1 cellular context compared by ENCODE assay signal in genomic region chr17:21287703-21288449, GRCh38.
A peak's percentile ranks its signal among the peaks of the same experiment; 100 is the strongest.
TF ChIP-seq lines count a peak whose summit lies in the region.

No MANE protein-coding gene starts in this region.

TF ChIP-seq in HEK293, 187 proteins besides CTCF, POLR2A, EP300 and RAD21 (continued from another document and continues in another):
- no peak for TF ChIP-seq ZNF211 (tag by site-specific recombination; IDR thresholded peaks at IDR 0.05; ENCODE audit: low read depth)
- TF ChIP-seq EGR2 (tag by site-specific recombination; IDR thresholded peaks at IDR 0.05; ENCODE audit: low read depth) = 0 out of 2 replicates have a peak, but pooled peaks have one; percentile 41
- no peak for TF ChIP-seq ZBTB7A (tag by site-specific recombination; IDR thresholded peaks at IDR 0.05; ENCODE audit: low read depth)
- no peak for TF ChIP-seq ZNF16 (tag by site-specific recombination; IDR thresholded peaks at IDR 0.05; ENCODE audit: low read depth)
- TF ChIP-seq ZNF548 (tag by site-specific recombination; IDR thresholded peaks at IDR 0.05) = no peak
- TF ChIP-seq ZNF112 (tag by site-specific recombination; IDR thresholded peaks at IDR 0.05) = no peak
- TF ChIP-seq ZNF610 (tag by site-specific recombination; IDR thresholded peaks at IDR 0.05; ENCODE audit: borderline replicate concordance) = no peak
- TF ChIP-seq HOXC10 (CRISPR knock-in tag; IDR thresholded peaks at IDR 0.05) = no peak
- peak; percentile 65; the same call in 1 of the 2 replicates for TF ChIP-seq KLF8 (tag by site-specific recombination; IDR thresholded peaks at IDR 0.05)
- TF ChIP-seq PRDM1 (tag by site-specific recombination; IDR thresholded peaks at IDR 0.05) = no peak
- peak; percentile 45; the same call in 1 of the 2 replicates for TF ChIP-seq SCRT2 (tag by site-specific recombination; IDR thresholded peaks at IDR 0.05)
- TF ChIP-seq ZNF555 (tag by site-specific recombination; conservative IDR thresholded peaks at IDR 0.05) = no peak
- no peak for TF ChIP-seq ZNF26 (tag by site-specific recombination; IDR thresholded peaks at IDR 0.05)
- TF ChIP-seq YY1 (tag by site-specific recombination; IDR thresholded peaks at IDR 0.05) = no peak
- TF ChIP-seq ZBTB10 (tag by site-specific recombination; IDR thresholded peaks at IDR 0.05) = 0 out of 2 replicates have a peak, but pooled peaks have one; percentile 35
- no peak for TF ChIP-seq ZNF521 (tag by site-specific recombination; IDR thresholded peaks at IDR 0.05)
- TF ChIP-seq KLF17 (tag by site-specific recombination; IDR thresholded peaks at IDR 0.05) = no peak
- TF ChIP-seq ZNF76 (tag by site-specific recombination; IDR thresholded peaks at IDR 0.05; ENCODE audit: borderline replicate concordance, low read depth) = no peak
- no peak for TF ChIP-seq ZNF423 (tag by site-specific recombination; IDR thresholded peaks at IDR 0.05)
- TF ChIP-seq ZNF558 (tag by site-specific recombination; IDR thresholded peaks at IDR 0.05) = no peak
- no peak for TF ChIP-seq PBX3 (CRISPR knock-in tag; IDR thresholded peaks at IDR 0.05)
- TF ChIP-seq ZNF830 (tag by site-specific recombination; IDR thresholded peaks at IDR 0.05; ENCODE audit: low read depth) = no peak
- TF ChIP-seq ZNF792 (tag by site-specific recombination; IDR thresholded peaks at IDR 0.05) = no peak
- no peak for TF ChIP-seq ZNF433 (tag by site-specific recombination; IDR thresholded peaks at IDR 0.05; ENCODE audit: low read depth)
- TF ChIP-seq PATZ1 (tag by site-specific recombination; IDR thresholded peaks at IDR 0.05) = peak; percentile 58
- TF ChIP-seq ZNF248 (tag by site-specific recombination; IDR thresholded peaks at IDR 0.05) = no peak
- no peak for TF ChIP-seq ZNF768 (tag by site-specific recombination; IDR thresholded peaks at IDR 0.05)
- TF ChIP-seq ZBTB21 (tag by site-specific recombination; IDR thresholded peaks at IDR 0.05) = peak; percentile 36; the same call in 1 of the 2 replicates
- TF ChIP-seq ZNF580 (tag by site-specific recombination; IDR thresholded peaks at IDR 0.05) = no peak
- TF ChIP-seq ZSCAN18 (tag by site-specific recombination; IDR thresholded peaks at IDR 0.05) = no peak
- TF ChIP-seq ZNF785 (tag by site-specific recombination; IDR thresholded peaks at IDR 0.05) = no peak
- no peak for TF ChIP-seq YY2 (tag by site-specific recombination; IDR thresholded peaks at IDR 0.05)
- no peak; the same call in 1 of the 2 replicates for TF ChIP-seq ZXDB (tag by site-specific recombination; IDR thresholded peaks at IDR 0.05)
- no peak for TF ChIP-seq ZNF148 (tag by site-specific recombination; IDR thresholded peaks at IDR 0.05; ENCODE audit: borderline replicate concordance)
- no peak for TF ChIP-seq ZNF214 (tag by site-specific recombination; IDR thresholded peaks at IDR 0.05; ENCODE audit: borderline replicate concordance)
- TF ChIP-seq ZBTB1 (tag by site-specific recombination; IDR thresholded peaks at IDR 0.05) = no peak
- no peak for TF ChIP-seq ZNF561 (tag by site-specific recombination; IDR thresholded peaks at IDR 0.05; ENCODE audit: borderline replicate concordance)
- no peak for TF ChIP-seq ZNF221 (tag by site-specific recombination; IDR thresholded peaks at IDR 0.05; ENCODE audit: borderline replicate concordance)
- no peak for TF ChIP-seq ZNF184 (tag by site-specific recombination; IDR thresholded peaks at IDR 0.05)
- TF ChIP-seq ZNF266 (tag by site-specific recombination; IDR thresholded peaks at IDR 0.05; ENCODE audit: low read depth) = no peak
- no peak for TF ChIP-seq ZNF335 (tag by site-specific recombination; conservative IDR thresholded peaks at IDR 0.05)
- no peak for TF ChIP-seq ZNF670 (tag by site-specific recombination; IDR thresholded peaks at IDR 0.05; ENCODE audit: low read depth)
- no peak for TF ChIP-seq ZNF639 (tag by site-specific recombination; IDR thresholded peaks at IDR 0.05)
- TF ChIP-seq SALL2 (tag by site-specific recombination; IDR thresholded peaks at IDR 0.05; ENCODE audit: borderline replicate concordance) = no peak
- TF ChIP-seq ZBTB20 (tag by site-specific recombination; IDR thresholded peaks at IDR 0.05) = peak; percentile 83
- TF ChIP-seq ZNF664 (tag by site-specific recombination; IDR thresholded peaks at IDR 0.05) = no peak
- peak; percentile 54 for TF ChIP-seq GLIS1 (tag by site-specific recombination; IDR thresholded peaks at IDR 0.05)
- no peak for TF ChIP-seq OVOL3 (tag by site-specific recombination; IDR thresholded peaks at IDR 0.05)
- no peak for TF ChIP-seq ZNF701 (tag by site-specific recombination; IDR thresholded peaks at IDR 0.05)
- no peak for TF ChIP-seq TSHZ1 (tag by site-specific recombination; IDR thresholded peaks at IDR 0.05; ENCODE audit: borderline replicate concordance)
- no peak for TF ChIP-seq ZNF843 (tag by site-specific recombination; IDR thresholded peaks at IDR 0.05)
